Comparison of ENCODE assay signal across 31 cellular contexts in the genomic region with DNA sequence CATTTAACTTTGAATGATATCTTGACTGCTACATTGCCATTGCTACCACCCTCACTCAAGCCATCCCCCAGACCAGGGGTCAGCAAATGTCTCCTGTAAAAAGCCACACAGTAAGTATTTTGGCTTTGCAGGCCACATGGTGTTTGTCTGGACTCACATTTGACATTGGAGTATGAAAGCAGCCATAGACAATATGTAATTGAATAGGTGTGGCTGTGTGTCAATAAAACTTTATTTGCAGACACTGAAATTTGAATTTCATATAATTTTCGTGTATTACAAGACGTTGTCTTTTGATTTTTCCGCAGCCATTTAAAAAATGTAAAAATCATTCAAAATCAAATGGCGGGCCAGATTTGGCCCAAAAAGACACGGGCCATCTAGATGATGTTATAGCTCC. TPM values are rescaled to one million over a fixed set of nuclear protein-coding genes. Genes with fewer than 3 reads are reported as not detected.
DNase-seq lines count a peak whose midpoint lies in the region; ATAC-seq, FAIRE-seq and TF ChIP-seq lines count a peak whose summit lies in the region.
"Had no signal": no experiment of that assay in that cellular context is flagged by ENCODE, and none has a peak within 500 bp of the region (broad histone marks: within the 10 kb centered on the region; RNA-seq: fewer than 3 reads in every experiment).

No MANE protein-coding gene starts in this region.

- H3K27me3 ChIP-seq in RWPE2 (ENCODE audit: insufficient read depth, poor library complexity, severe bottlenecking) = no peaks in the 10 kb centered on the region
- no peaks in the 10 kb centered on the region for H3K27me3 ChIP-seq in K562 (ENCODE audit: control insufficient read depth in 2 of 2, insufficient read depth in 2 of 2, low read length in 2 of 2)
- no peaks in the 10 kb centered on the region for H3K27me3 ChIP-seq in mesendoderm (ENCODE audit: insufficient read depth, low read length, poor library complexity)
- H3K27me3 ChIP-seq: BLaER1 had no signal

- no peak overlapping the region for H2BK5ac ChIP-seq in mesendoderm (ENCODE audit: low read length)

- H4K8ac ChIP-seq in mesendoderm (ENCODE audit: low read depth, low read length) = no peak overlapping the region

- peak overlapping the region; percentile 15 for H3K23ac ChIP-seq in mesendoderm (ENCODE audit: low read length)

- H3K4me2 ChIP-seq in K562 (ENCODE audit: insufficient read depth, low read length) = no peak overlapping the region
- H3K4me2 ChIP-seq in mesendoderm (ENCODE audit: low read length) = no peak overlapping the region
- H3K4me2 ChIP-seq: BLaER1 had no signal

- ATAC-seq in RWPE2 (ENCODE audit: low read depth) (no peak), K562 (no peak), HG02885 (IDR thresholded peaks at IDR 0.05; ENCODE audit: poor library complexity, unreplicated experiment) (no peak)

- CTCF ChIA-PET in K562 (lab: Yijun Ruan, JAX; ENCODE audit: low intra/inter-chr PET ratio) = no interaction called here

- H3K36me3 ChIP-seq in RWPE2 (ENCODE audit: low read depth) = no peaks in the 10 kb centered on the region
- H3K36me3 ChIP-seq in K562 (ENCODE audit: control insufficient read depth, insufficient read depth, low read length) = no peaks in the 10 kb centered on the region
- H3K36me3 ChIP-seq in mesendoderm (ENCODE audit: control insufficient read depth, insufficient read depth, low read length) = no peaks in the 10 kb centered on the region
- H3K36me3 ChIP-seq: BE2C, BLaER1 had no signal

- TF ChIP-seq EP300 in K562 (IDR thresholded peaks at IDR 0.05; ENCODE audit: low read length) = no peak

- H3K4me3 ChIP-seq in RWPE2 (ENCODE audit: severe bottlenecking) (no peak overlapping the region), K562 (no peak overlapping the region), mesendoderm (ENCODE audit: low read length) (no peak overlapping the region), foreskin fibroblast (ENCODE audit: low read depth in 1 of 2, low read length in 2 of 2) (no peak overlapping the region)
- H3K4me3 ChIP-seq: BLaER1 had no signal

- H4K20me1 ChIP-seq in K562 (replicated peaks; ENCODE audit: control insufficient read depth, insufficient read depth, low read length) = no peaks in the 10 kb centered on the region
- H4K20me1 ChIP-seq: BLaER1 had no signal

- H3K4ac ChIP-seq in mesendoderm (ENCODE audit: low read depth, low read length) = no peak overlapping the region

- no peaks in the 10 kb centered on the region for H3K79me2 ChIP-seq in K562 (ENCODE audit: control insufficient read depth, insufficient read depth, low read length)
- no peaks in the 10 kb centered on the region for H3K79me2 ChIP-seq in mesendoderm (ENCODE audit: control insufficient read depth, insufficient read depth, low read length)

- WGBS in K562 (ENCODE audit: insufficient coverage, low coverage, missing lambda C conversion rate) = 56% methylated on average over 5 of the region's 5 CpGs
- WGBS in mesendoderm (ENCODE audit: extremely low coverage, insufficient coverage, low lambda C conversion rate) = no CpG with 5 or more reads among the region's 5 CpGs

- FAIRE-seq in HTR-8/SVneo (lab: Jason Lieb, UNC) (peak; percentile 77), K562 (lab: Jason Lieb, UNC) (no peak)
- FAIRE-seq: A204.1, GM12891, GM19239 had no signal

- no peak for TF ChIP-seq POLR2A in K562 (conservative IDR thresholded peaks at IDR 0.05)

- POLR2A ChIA-PET in K562 (lab: Yijun Ruan, JAX) = interaction anchor here (1.4 kb wide), 1 partner anchor 13 kb away, joined by 8 read pairs; no protein-coding TSS in a partner anchor

- no peaks in the 10 kb centered on the region for H3K79me1 ChIP-seq in mesendoderm (ENCODE audit: low read length)

- no TSS peak for BruUV-seq in K562 (replicated peaks; lab: Mats Ljungman, UMichigan)

- H3K4me1 ChIP-seq in RWPE2 (ENCODE audit: insufficient read depth, poor library complexity, severe bottlenecking) (no peaks in the 10 kb centered on the region), K562 (replicated peaks in 1 of 2; ENCODE audit: control insufficient read depth in 2 of 2, insufficient read depth in 2 of 2, low read length in 2 of 2) (no peaks in the 10 kb centered on the region), mesendoderm (ENCODE audit: control insufficient read depth, low read depth, low read length) (peaks cover 10% of the 10 kb centered on the region)
- H3K4me1 ChIP-seq: BE2C, BLaER1 had no signal

- no peak overlapping the region for H3K18ac ChIP-seq in mesendoderm (ENCODE audit: low read length)

- no peak for DNase-seq in HTR-8/SVneo (ENCODE audit: insufficient read length, low spot score)
- peak; percentile 28 for DNase-seq in RWPE2 (ENCODE audit: low spot score)
- no peak for DNase-seq in K562 (ENCODE audit: extremely low read depth in 1 of 4, low spot score in 3 of 4)
- DNase-seq in mesendoderm = no peak
- no peak for DNase-seq in foreskin fibroblast
- DNase-seq in MV-4-11 (lab: John Stamatoyannopoulos, UW) = no peak
- DNase-seq: 8988T; ACHN; BE2C; C1 segment of cervical spinal cord; CD4-positive, alpha-beta memory T cell; CD4-positive, CD25-positive, alpha-beta regulatory T cell; CD8-positive, alpha-beta memory T cell; COR-L47; DMS 273 treated with DMSO at 0.1 percent for 48 hours; DMS153; DMS53; DMS79; DND-41; EL; GDM1 had no signal

- H3K9me3 ChIP-seq in RWPE2 (ENCODE audit: severe bottlenecking) = no peaks in the 10 kb centered on the region
- no peaks in the 10 kb centered on the region for H3K9me3 ChIP-seq in K562 (replicated peaks; ENCODE audit: control insufficient read depth, insufficient read depth, low read depth, low read length)
- H3K9me3 ChIP-seq: BE2C, BLaER1 had no signal

- no peak overlapping the region for H3K56ac ChIP-seq in mesendoderm (ENCODE audit: low read length)

- no peaks in the 10 kb centered on the region for H3K9me1 ChIP-seq in K562 (ENCODE audit: control insufficient read depth, insufficient read depth, low read length)

- H4K5ac ChIP-seq in mesendoderm (ENCODE audit: low read length) = no peak overlapping the region

- intact Hi-C loops in K562 (cut with micrococcal nuclease) = no loop called here

- H2AFZ ChIP-seq in K562 (ENCODE audit: low read depth, low read length) = no peak overlapping the region

- no peak overlapping the region for H2BK120ac ChIP-seq in mesendoderm (ENCODE audit: low read depth, low read length)

- TF ChIP-seq CTCF in RWPE2 (IDR thresholded peaks at IDR 0.05; ENCODE audit: poor library complexity, severe bottlenecking) = no peak
- TF ChIP-seq CTCF in K562 (IDR thresholded peaks at IDR 0.05 in 2 of 3, conservative IDR thresholded peaks at IDR 0.05 in 1 of 3; ENCODE audit: insufficient read depth in 2 of 3, low read depth in 1 of 3, low read length in 3 of 3) = no peak
- no peak for TF ChIP-seq CTCF in foreskin fibroblast (IDR thresholded peaks at IDR 0.05; ENCODE audit: low read depth, low read length)

- TF ChIP-seq RAD21 in K562 (CRISPR knock-in tag; conservative IDR thresholded peaks at IDR 0.05 in 1 of 2, IDR thresholded peaks at IDR 0.05 in 1 of 2) = no peak

- H3K9ac ChIP-seq in K562 (ENCODE audit: insufficient read depth in 1 of 2, low read depth in 2 of 2, low read length in 2 of 2) = no peak overlapping the region
- no peak overlapping the region for H3K9ac ChIP-seq in mesendoderm (ENCODE audit: low read length)
- H3K9ac ChIP-seq: BLaER1 had no signal

- no peak overlapping the region for H2BK15ac ChIP-seq in mesendoderm (replicated peaks; ENCODE audit: low read depth)

- H2AK5ac ChIP-seq in mesendoderm (ENCODE audit: low read length) = no peak overlapping the region

- H3K27ac ChIP-seq in RWPE2 (ENCODE audit: poor library complexity, severe bottlenecking) (no peak overlapping the region), K562 (ENCODE audit: extremely low read depth, low read depth, low read length) (no peak overlapping the region), mesendoderm (ENCODE audit: low read depth, low read length) (no peak overlapping the region)
- H3K27ac ChIP-seq: BLaER1 had no signal

- in situ Hi-C loops in K562 (cut with MboI) = no loop called here

RNA-seq across cellular contexts. Expression of a gene that starts 36.3 kb away (rescaled TPM):
- total RNA-seq in K562 (2011; cell fraction: chromatin; rRNA removed; ENCODE audit: low replicate concordance) = not detected in 2 replicates
- total RNA-seq in K562 (2011; cell fraction: nucleolus; rRNA removed) = not detected in 2 replicates
- not detected in 2 replicates for total RNA-seq in K562 (2011; cell fraction: nucleoplasm; rRNA removed)
- total RNA-seq in K562 (2014; rRNA removed) (not detected in 2 replicates), K562 (2014; rRNA removed; fragmentation: Illumina TruSeq; extraction: Trizol) (not detected in 2 replicates), K562 (2015; rRNA removed; fragmentation: Illumina TruSeq; extraction: Trizol) (not detected in 2 replicates), K562 (2021) (not detected in 2 replicates)
- polyA plus RNA-seq in K562 (2011; rRNA removed) (not detected in 2 replicates), K562 (2014; fragmentation: Illumina TruSeq; extraction: Trizol) (not detected in 2 replicates), K562 (2014; fragmentation: Nextera tagmentation; extraction: Ambion mirVana) (not detected), K562 (2014; rRNA removed) (not detected in 2 replicates)
- not detected in 2 replicates for polyA plus RNA-seq in K562 (2011; cell fraction: cytosol; rRNA removed)
- 0.06 TPM in 1 of 2 replicates, not detected in the other for polyA plus RNA-seq in K562 (2011; cell fraction: nucleus; rRNA removed)
- polyA plus RNA-seq in K562 (2012) = not detected in 2 replicates
- not detected in 2 replicates for polyA minus RNA-seq in K562 (2011; rRNA and poly(A)+ RNA removed)
- polyA minus RNA-seq in K562 (2011; cell fraction: cytosol; rRNA and poly(A)+ RNA removed) = not detected in 2 replicates
- not detected in 2 replicates for polyA minus RNA-seq in K562 (2011; cell fraction: nucleus; rRNA and poly(A)+ RNA removed)
- 0.24 TPM for polyA plus RNA-seq in mesendoderm (2013, experiment 1 of 2)
- polyA plus RNA-seq in mesendoderm (2013, experiment 2 of 2) = 0.25 TPM
- total RNA-seq: A673; CD4-positive, alpha-beta memory T cell; CD4-positive, CD25-positive, alpha-beta regulatory T cell; CD8-positive, alpha-beta memory T cell; Daoy; G401 had no signal
- polyA plus RNA-seq: AG04450; CD14-positive monocyte; CD4-positive, alpha-beta memory T cell; CD4-positive, CD25-positive, alpha-beta regulatory T cell; CD8-positive, alpha-beta memory T cell had no signal
